ENCODE assay signal across 16 cellular contexts in the genomic region with DNA sequence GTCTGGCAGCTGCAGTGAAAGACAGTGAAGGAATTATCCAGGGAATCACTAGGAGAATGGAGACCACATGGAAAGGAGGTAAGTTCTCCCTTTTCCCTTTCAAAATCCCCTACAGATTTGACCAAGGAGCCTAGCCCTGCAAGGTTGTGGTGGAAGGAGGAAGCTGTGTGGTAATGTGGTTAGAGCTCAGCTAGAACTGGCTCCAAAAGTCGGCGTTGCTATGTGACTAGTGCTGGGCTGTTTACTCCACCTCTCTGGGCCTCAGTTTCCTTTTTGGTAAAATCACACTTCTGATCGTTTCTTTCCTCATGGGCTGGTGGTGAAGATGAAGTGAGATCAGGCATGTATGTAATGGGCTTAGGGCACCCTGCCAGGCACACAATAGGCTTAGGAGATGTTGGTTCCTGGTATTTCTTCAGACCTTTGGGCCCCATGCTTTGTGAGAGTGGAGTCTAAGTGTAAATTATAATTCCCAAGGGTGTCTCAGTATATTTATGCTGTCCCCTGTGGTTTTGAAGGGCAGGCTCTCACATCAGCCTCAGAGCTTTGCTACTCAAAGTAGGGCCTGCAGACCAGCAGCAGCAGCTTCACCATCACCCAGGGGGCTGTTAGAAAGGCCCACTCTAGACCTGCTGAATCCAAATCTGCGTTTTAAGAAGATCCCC.
DNase-seq lines count a peak whose midpoint lies in the region; ATAC-seq and TF ChIP-seq lines count a peak whose summit lies in the region.
"Had no signal": no experiment of that assay in that cellular context is flagged by ENCODE, and none has a peak within 500 bp of the region (broad histone marks: within the 10 kb centered on the region; RNA-seq: fewer than 3 reads in every experiment).

No MANE protein-coding gene starts in this region.

- no peak overlapping the region for H3K4me2 ChIP-seq in Karpas-422 (ENCODE audit: low read depth, low read length, poor library complexity, severe bottlenecking)
- H3K4me2 ChIP-seq: A549 had no signal

- peak; percentile 26 for DNase-seq in activated CD4-positive, alpha-beta T cell treated with anti-CD3 and anti-CD28 coated beads for 36 hours
- DNase-seq in activated CD4-positive, alpha-beta T cell treated with anti-CD3 and anti-CD28 coated beads for 1 hour = no peak
- DNase-seq in Karpas-422 (peak; percentile 53), spleen (peak; percentile 19), omental fat pad (ENCODE audit: low spot score) (no peak), NCI-H2227 treated with DMSO at 0.1 percent for 48 hours (lab: John Stamatoyannopoulos, UW) (no peak)
- peak; percentile 54 for DNase-seq in activated CD4-positive, alpha-beta memory T cell treated with anti-CD3 and anti-CD28 coated beads, Interleukin-2, amount 10 ng/mL, durations not matched to agents 7 days and 5 days
- DNase-seq: activated B cell treated with CpG ODN at 0.5 μM for 24 hours; activated T-cell treated with anti-CD3 and anti-CD28 coated beads, Interleukin-2, amount 50 U/mL, for 24 hours; body of pancreas; dorsolateral prefrontal cortex; NCI-H1105; SW 1271 had no signal

- peak; percentile 47 for ATAC-seq in activated CD4-positive, alpha-beta T cell treated with anti-CD3 and anti-CD28 coated beads for 36 hours
- no peak for ATAC-seq in omental fat pad (ENCODE audit: low FRiP score)
- no peak for ATAC-seq in GM21515 (IDR thresholded peaks at IDR 0.05; ENCODE audit: unreplicated experiment)
- ATAC-seq: A549, body of pancreas had no signal

- H2AFZ ChIP-seq in Karpas-422 (ENCODE audit: low read length) = no peak overlapping the region

- H3K27me3 Mint-ChIP-seq in activated CD4-positive, alpha-beta T cell treated with anti-CD3 and anti-CD28 coated beads for 36 hours = no peaks in the 10 kb centered on the region
- peaks cover 7% of the 10 kb centered on the region for H3K27me3 Mint-ChIP-seq in activated CD4-positive, alpha-beta memory T cell treated with anti-CD3 and anti-CD28 coated beads, Interleukin-2, amount 10 ng/mL, durations not matched to agents 7 days and 5 days
- H3K27me3 Mint-ChIP-seq: activated B cell treated with CpG ODN at 0.5 μM for 24 hours had no signal

- H3K4me3 ChIP-seq in Karpas-422 (ENCODE audit: low read length) (no peak overlapping the region), spleen (no peak overlapping the region)
- H3K4me3 ChIP-seq: A549, body of pancreas, dorsolateral prefrontal cortex had no signal

- H3K9me3 Mint-ChIP-seq in activated CD4-positive, alpha-beta T cell treated with anti-CD3 and anti-CD28 coated beads for 36 hours (ENCODE audit: low read depth) = peaks cover 9% of the 10 kb centered on the region
- H3K9me3 Mint-ChIP-seq in activated CD4-positive, alpha-beta memory T cell treated with anti-CD3 and anti-CD28 coated beads, Interleukin-2, amount 10 ng/mL, durations not matched to agents 7 days and 5 days = peaks cover 8% of the 10 kb centered on the region

- H3K27ac Mint-ChIP-seq in activated CD4-positive, alpha-beta T cell treated with anti-CD3 and anti-CD28 coated beads for 36 hours = no peak overlapping the region
- H3K27ac Mint-ChIP-seq in activated CD4-positive, alpha-beta memory T cell treated with anti-CD3 and anti-CD28 coated beads, Interleukin-2, amount 10 ng/mL, durations not matched to agents 7 days and 5 days = peak overlapping the region; percentile 38
- H3K27ac Mint-ChIP-seq: activated B cell treated with CpG ODN at 0.5 μM for 24 hours; activated T-cell treated with anti-CD3 and anti-CD28 coated beads, Interleukin-2, amount 50 U/mL, for 24 hours had no signal

- H3K36me3 Mint-ChIP-seq in activated CD4-positive, alpha-beta T cell treated with anti-CD3 and anti-CD28 coated beads for 36 hours (ENCODE audit: low read depth) = peaks cover 6% of the 10 kb centered on the region
- H3K36me3 Mint-ChIP-seq in activated CD4-positive, alpha-beta memory T cell treated with anti-CD3 and anti-CD28 coated beads, Interleukin-2, amount 10 ng/mL, durations not matched to agents 7 days and 5 days (ENCODE audit: low read depth) = peaks cover 3% of the 10 kb centered on the region

- peaks cover 25% of the 10 kb centered on the region for H3K4me1 Mint-ChIP-seq in activated CD4-positive, alpha-beta T cell treated with anti-CD3 and anti-CD28 coated beads for 36 hours
- peaks cover 42% of the 10 kb centered on the region for H3K4me1 Mint-ChIP-seq in activated CD4-positive, alpha-beta memory T cell treated with anti-CD3 and anti-CD28 coated beads, Interleukin-2, amount 10 ng/mL, durations not matched to agents 7 days and 5 days

- no peak for TF ChIP-seq CTCF in spleen (IDR thresholded peaks at IDR 0.05 in 8 of 11, conservative IDR thresholded peaks at IDR 0.05 in 3 of 11)
- TF ChIP-seq CTCF in omental fat pad (IDR thresholded peaks at IDR 0.05) = no peak

- WGBS in spleen, 5 donors = 31 to 61% (median 43%) methylated on average over 3 to 4 of the region's 4 CpGs

- intact Hi-C loops in activated CD4-positive, alpha-beta T cell treated with anti-CD3 and anti-CD28 coated beads for 36 hours (cut with DNase I, micrococcal nuclease) = loop anchor here in 1 of 2 experiments (10.0 kb wide), 1 partner anchor 547 kb away; no protein-coding TSS in a partner anchor
- intact Hi-C loops in spleen (cut with DNase I; ENCODE audit: low total_unique reads) = no loop called here

- H3K27ac ChIP-seq in Karpas-422 (ENCODE audit: low read length) (no peak overlapping the region), spleen (no peak overlapping the region)
- H3K27ac ChIP-seq: A549, body of pancreas, dorsolateral prefrontal cortex, neutrophil had no signal

- no peaks in the 10 kb centered on the region for H4K20me1 ChIP-seq in Karpas-422 (ENCODE audit: insufficient read depth, low read depth, low read length)

- no peak overlapping the region for H3K9ac ChIP-seq in Karpas-422 (ENCODE audit: low read length)

- CTCF ChIA-PET in activated CD4-positive, alpha-beta T cell treated with anti-CD3 and anti-CD28 coated beads for 36 hours (lab: Charles Lee) = no interaction called here
- CTCF ChIA-PET in activated CD4-positive, alpha-beta memory T cell treated with anti-CD3 and anti-CD28 coated beads, Interleukin-2, amount 10 ng/mL, durations not matched to agents 7 days and 5 days (lab: Charles Lee) = no interaction called here

- H3K27me3 ChIP-seq in Karpas-422 (ENCODE audit: low read length) (no peaks in the 10 kb centered on the region), spleen (replicated peaks in 1 of 7) (no peaks in the 10 kb centered on the region)
- H3K27me3 ChIP-seq: body of pancreas, neutrophil had no signal

- no peak for TF ChIP-seq POLR2A in spleen (IDR thresholded peaks at IDR 0.05)

- no peaks in the 10 kb centered on the region for H3K79me2 ChIP-seq in Karpas-422 (ENCODE audit: low read length)

- peaks cover 4% of the 10 kb centered on the region; the same call in 1 of the 2 replicates for H3K9me3 ChIP-seq in Karpas-422 (ENCODE audit: low read length)
- H3K9me3 ChIP-seq in spleen = peaks cover 0 to 17% (median 2%) of the 10 kb centered on the region in 8 donors
- H3K9me3 ChIP-seq: body of pancreas, neutrophil had no signal

- POLR2A ChIA-PET in activated CD4-positive, alpha-beta T cell treated with anti-CD3 and anti-CD28 coated beads for 36 hours (lab: Charles Lee) = interaction anchor here (0.7 kb wide), 1 partner anchor 458 kb away, joined by 3 read pairs; no protein-coding TSS in a partner anchor
- POLR2A ChIA-PET in activated CD4-positive, alpha-beta memory T cell treated with anti-CD3 and anti-CD28 coated beads, Interleukin-2, amount 10 ng/mL, durations not matched to agents 7 days and 5 days (lab: Charles Lee) = interaction anchor here (0.9 kb wide), 1 partner anchor 79 kb away, joined by 3 read pairs; no protein-coding TSS in a partner anchor

- H3K9me2 ChIP-seq in Karpas-422 (replicated peaks; ENCODE audit: insufficient read depth, low read length) = no peaks in the 10 kb centered on the region

- H3K4me1 ChIP-seq in Karpas-422 (ENCODE audit: low read length) = peaks cover 18% of the 10 kb centered on the region
- peaks cover 0 to 12% (median 4%) of the 10 kb centered on the region in 6 donors for H3K4me1 ChIP-seq in spleen
- H3K4me1 ChIP-seq: A549, body of pancreas had no signal

- no peak overlapping the region for H3K4me3 Mint-ChIP-seq in activated CD4-positive, alpha-beta T cell treated with anti-CD3 and anti-CD28 coated beads for 36 hours
- no peak overlapping the region for H3K4me3 Mint-ChIP-seq in activated CD4-positive, alpha-beta memory T cell treated with anti-CD3 and anti-CD28 coated beads, Interleukin-2, amount 10 ng/mL, durations not matched to agents 7 days and 5 days
- H3K4me3 Mint-ChIP-seq: activated B cell treated with CpG ODN at 0.5 μM for 24 hours; activated T-cell treated with anti-CD3 and anti-CD28 coated beads, Interleukin-2, amount 50 U/mL, for 24 hours had no signal

- H3K36me3 ChIP-seq in Karpas-422 (ENCODE audit: insufficient read depth, low read length) (no peaks in the 10 kb centered on the region), spleen (no peaks in the 10 kb centered on the region)
- H3K36me3 ChIP-seq: neutrophil had no signal

Comparison
In these comparisons a context has a peak if more than half of its experiments do, and no peak if none do; other contexts are left out.
1. DNase-seq: peak in activated CD4-positive, alpha-beta T cell treated with anti-CD3 and anti-CD28 coated beads for 36 hours (single experiment), Karpas-422 (single experiment), activated CD4-positive, alpha-beta memory T cell treated with anti-CD3 and anti-CD28 coated beads, Interleukin-2, amount 10 ng/mL, durations not matched to agents 7 days and 5 days (single experiment) and spleen (single experiment); none in activated CD4-positive, alpha-beta T cell treated with anti-CD3 and anti-CD28 coated beads for 1 hour (single experiment), omental fat pad (single experiment) and NCI-H2227 treated with DMSO at 0.1 percent for 48 hours (single experiment).